ENCODE assay signal across 10 cellular contexts in the genomic region with DNA sequence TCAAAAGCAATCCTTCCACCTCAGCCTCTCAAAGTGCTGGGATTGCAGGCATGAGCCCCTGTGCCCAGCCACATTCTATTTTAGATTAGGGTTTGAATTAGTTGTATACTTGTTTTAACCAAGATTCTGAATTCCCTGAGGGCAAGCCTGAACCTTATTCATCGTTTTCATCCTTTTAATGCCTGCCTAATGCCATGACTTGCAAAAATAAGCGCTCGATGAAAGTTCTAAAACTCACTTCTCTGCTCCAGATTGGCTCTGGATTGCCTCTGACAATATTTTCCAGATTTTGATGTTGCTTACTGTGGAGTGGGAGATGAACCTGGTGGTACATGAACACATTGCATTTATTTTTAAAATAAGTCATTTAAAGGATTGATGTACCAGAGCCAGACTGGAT.
"Had no signal": no experiment of that assay in that cellular context is flagged by ENCODE, and none has a peak within 500 bp of the region (broad histone marks: within the 10 kb centered on the region; RNA-seq: fewer than 3 reads in every experiment).

No MANE protein-coding gene starts in this region.

- FAIRE-seq: H1, H54 had no signal

- H3K4me3 Mint-ChIP-seq: GM23338, H9, IgD-negative memory B cell had no signal

- H3K9me3 Mint-ChIP-seq: GM23338, H9, IgD-negative memory B cell had no signal

- H3K27ac ChIP-seq: HL-60, KMS-11 had no signal

- DNase-seq: H9, HCEC 1CT, Karpas-422, KBM-7 had no signal

- ATAC-seq: GM23338 had no signal

- H3K4me2 ChIP-seq: KMS-11 had no signal

- H3K4me3 ChIP-seq: GM23338 had no signal

- H3K27me3 Mint-ChIP-seq: IgD-negative memory B cell had no signal

- H3K27ac Mint-ChIP-seq: GM23338, H9 had no signal
